In the genomic region with DNA sequence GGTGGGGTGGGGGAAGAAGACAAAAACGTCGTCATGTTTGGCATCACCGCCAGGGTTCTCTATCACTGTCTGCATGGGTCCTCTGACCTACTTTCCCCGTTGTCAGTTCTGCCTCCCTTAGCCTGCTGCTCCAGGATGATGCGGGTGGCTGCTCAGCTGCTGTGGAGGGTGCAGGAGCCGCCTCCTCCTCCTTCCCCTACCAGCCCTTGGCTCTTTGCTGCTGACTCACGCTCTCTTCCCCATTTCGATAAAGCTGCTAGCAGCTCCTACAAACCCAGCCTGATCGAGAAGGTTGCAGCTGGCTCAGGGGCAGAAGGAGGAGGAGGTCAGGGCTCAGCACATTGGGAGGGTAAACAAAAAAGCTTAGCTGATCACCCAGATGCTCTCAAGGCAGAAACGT, we compare ENCODE assay signal across 13 cellular contexts. TPM values are rescaled to one million over a fixed set of nuclear protein-coding genes. Genes with fewer than 3 reads are reported as not detected.
DNase-seq lines count a peak whose midpoint lies in the region; ATAC-seq and TF ChIP-seq lines count a peak whose summit lies in the region.
"Had no signal": no experiment of that assay in that cellular context is flagged by ENCODE, and none has a peak within 500 bp of the region (broad histone marks: within the 10 kb centered on the region; RNA-seq: fewer than 3 reads in every experiment).

No MANE protein-coding gene starts in this region.

- peak; percentile 20 for ATAC-seq in activated CD4-positive, alpha-beta T cell treated with anti-CD3 and anti-CD28 coated beads for 36 hours
- ATAC-seq in activated CD4-positive, CD25-positive, alpha-beta regulatory T cell treated with anti-CD3 and anti-CD28 coated beads, Interleukin-2, amount 50 U/mL, for 24 hours: no peak
- no peak for ATAC-seq in GM19035 (IDR thresholded peaks at IDR 0.05; ENCODE audit: unreplicated experiment)
- ATAC-seq: A549, natural killer cell had no signal

- H3K9ac ChIP-seq in skeletal muscle satellite cell (ENCODE audit: low read depth, low read length): peak overlapping the region; percentile 26

- peak overlapping the region; percentile 34 for H3K27ac Mint-ChIP-seq in activated CD4-positive, alpha-beta T cell treated with anti-CD3 and anti-CD28 coated beads for 36 hours
- no peak overlapping the region for H3K27ac Mint-ChIP-seq in activated CD4-positive, alpha-beta T cell treated with anti-CD3 and anti-CD28 coated beads, Interleukin-2, amount 10 ng/mL, durations not matched to agents 7 days and 5 days
- H3K27ac Mint-ChIP-seq: natural killer cell, T-cell had no signal

- H3K9me3 ChIP-seq in skeletal muscle satellite cell (replicated peaks; ENCODE audit: low read length): peaks cover 3% of the 10 kb centered on the region
- H3K9me3 ChIP-seq in effector memory CD4-positive, alpha-beta T cell (ENCODE audit: control insufficient read depth, low read length): no peaks in the 10 kb centered on the region
- H3K9me3 ChIP-seq: A549, esophagus muscularis mucosa had no signal

- no peak overlapping the region for H3K4me3 Mint-ChIP-seq in activated CD4-positive, alpha-beta T cell treated with anti-CD3 and anti-CD28 coated beads for 36 hours
- no peak overlapping the region for H3K4me3 Mint-ChIP-seq in activated CD4-positive, alpha-beta T cell treated with anti-CD3 and anti-CD28 coated beads, Interleukin-2, amount 10 ng/mL, durations not matched to agents 7 days and 5 days
- H3K4me3 Mint-ChIP-seq: natural killer cell, T-cell had no signal

- H3K27ac ChIP-seq in effector memory CD4-positive, alpha-beta T cell (ENCODE audit: insufficient read depth, low read length, poor library complexity, severe bottlenecking): no peak overlapping the region
- H3K27ac ChIP-seq: A549, esophagus muscularis mucosa had no signal

- no peaks in the 10 kb centered on the region for H3K27me3 ChIP-seq in skeletal muscle satellite cell (ENCODE audit: control insufficient read depth, insufficient read depth, low read length)
- H3K27me3 ChIP-seq in effector memory CD4-positive, alpha-beta T cell (replicated peaks; ENCODE audit: control insufficient read depth, insufficient read depth, low read length, poor library complexity, severe bottlenecking): no peaks in the 10 kb centered on the region

- no peaks in the 10 kb centered on the region for H3K36me3 ChIP-seq in skeletal muscle satellite cell (ENCODE audit: insufficient read depth, low read length)
- no peaks in the 10 kb centered on the region for H3K36me3 ChIP-seq in effector memory CD4-positive, alpha-beta T cell (ENCODE audit: control insufficient read depth, insufficient read depth, low read length)
- H3K36me3 ChIP-seq: esophagus muscularis mucosa had no signal

- peaks cover 17% of the 10 kb centered on the region for H3K27me3 Mint-ChIP-seq in activated CD4-positive, alpha-beta T cell treated with anti-CD3 and anti-CD28 coated beads for 36 hours
- peaks cover 4% of the 10 kb centered on the region for H3K27me3 Mint-ChIP-seq in activated CD4-positive, alpha-beta T cell treated with anti-CD3 and anti-CD28 coated beads, Interleukin-2, amount 10 ng/mL, durations not matched to agents 7 days and 5 days

- POLR2A ChIA-PET in activated CD4-positive, alpha-beta T cell treated with anti-CD3 and anti-CD28 coated beads for 36 hours (lab: Charles Lee): interaction anchor here (0.6 kb wide), 1 partner anchor 215 kb away, joined by 12 read pairs; no protein-coding TSS in a partner anchor
- POLR2A ChIA-PET in activated CD4-positive, alpha-beta T cell treated with anti-CD3 and anti-CD28 coated beads, Interleukin-2, amount 10 ng/mL, durations not matched to agents 7 days and 5 days (lab: Charles Lee): no interaction called here

- no peak overlapping the region for H3K4me3 ChIP-seq in skeletal muscle satellite cell (ENCODE audit: low read length)
- H3K4me3 ChIP-seq in effector memory CD4-positive, alpha-beta T cell (ENCODE audit: insufficient read depth, low read depth, low read length, poor library complexity, severe bottlenecking): no peak overlapping the region
- H3K4me3 ChIP-seq: A549, esophagus muscularis mucosa had no signal

- peak; percentile 41 for DNase-seq in activated CD4-positive, alpha-beta T cell treated with anti-CD3 and anti-CD28 coated beads for 36 hours
- no peak for DNase-seq in activated CD4-positive, alpha-beta T cell treated with anti-CD3 and anti-CD28 coated beads, Interleukin-2, amount 10 ng/mL, durations not matched to agents 7 days and 5 days
- peak; percentile 88 for DNase-seq in RPMI7951 (ENCODE audit: low read depth)
- DNase-seq in erythroblast (lab: John Stamatoyannopoulos, UW): peak; percentile 62 to 71
- DNase-seq in effector memory CD4-positive, alpha-beta T cell: no peak
- DNase-seq: activated effector memory CD4-positive, alpha-beta T cell treated with Interleukin-2 at 50 U/mL for 16 hours; natural killer cell; T-cell had no signal

- CTCF ChIA-PET in activated CD4-positive, alpha-beta T cell treated with anti-CD3 and anti-CD28 coated beads for 36 hours (lab: Charles Lee): interaction anchor here (0.6 to 1.3 kb wide), 4 partner anchors 10 to 50 kb away, joined by 3 to 6 read pairs (median 3); a partner anchor contains a TSS
- CTCF ChIA-PET in activated CD4-positive, alpha-beta T cell treated with anti-CD3 and anti-CD28 coated beads, Interleukin-2, amount 10 ng/mL, durations not matched to agents 7 days and 5 days (lab: Charles Lee): interaction anchor here (0.9 to 1.8 kb wide), 3 partner anchors 44 to 67 kb away, joined by 3 to 5 read pairs (median 3); no protein-coding TSS in a partner anchor

- no peaks in the 10 kb centered on the region for H3K36me3 Mint-ChIP-seq in activated CD4-positive, alpha-beta T cell treated with anti-CD3 and anti-CD28 coated beads for 36 hours (ENCODE audit: low read depth)
- peaks cover 3% of the 10 kb centered on the region for H3K36me3 Mint-ChIP-seq in activated CD4-positive, alpha-beta T cell treated with anti-CD3 and anti-CD28 coated beads, Interleukin-2, amount 10 ng/mL, durations not matched to agents 7 days and 5 days (ENCODE audit: low read depth)
- H3K36me3 Mint-ChIP-seq: natural killer cell, T-cell had no signal

- H3K4me1 ChIP-seq in skeletal muscle satellite cell (ENCODE audit: control insufficient read depth, insufficient read depth, low read length): peaks cover 45% of the 10 kb centered on the region
- H3K4me1 ChIP-seq in effector memory CD4-positive, alpha-beta T cell (ENCODE audit: control insufficient read depth, insufficient read depth, low read length, poor library complexity, severe bottlenecking): peaks cover 7% of the 10 kb centered on the region
- H3K4me1 ChIP-seq: esophagus muscularis mucosa had no signal

- peaks cover 29% of the 10 kb centered on the region for H3K4me1 Mint-ChIP-seq in activated CD4-positive, alpha-beta T cell treated with anti-CD3 and anti-CD28 coated beads for 36 hours
- H3K4me1 Mint-ChIP-seq in activated CD4-positive, alpha-beta T cell treated with anti-CD3 and anti-CD28 coated beads, Interleukin-2, amount 10 ng/mL, durations not matched to agents 7 days and 5 days: peaks cover 15% of the 10 kb centered on the region
- H3K4me1 Mint-ChIP-seq: natural killer cell had no signal

- H3K9me3 Mint-ChIP-seq in activated CD4-positive, alpha-beta T cell treated with anti-CD3 and anti-CD28 coated beads for 36 hours (ENCODE audit: low read depth): peaks cover 3% of the 10 kb centered on the region
- peaks cover 7% of the 10 kb centered on the region for H3K9me3 Mint-ChIP-seq in activated CD4-positive, alpha-beta T cell treated with anti-CD3 and anti-CD28 coated beads, Interleukin-2, amount 10 ng/mL, durations not matched to agents 7 days and 5 days
- H3K9me3 Mint-ChIP-seq: natural killer cell had no signal

- intact Hi-C loops in activated CD4-positive, alpha-beta T cell treated with anti-CD3 and anti-CD28 coated beads for 36 hours (cut with DNase I, micrococcal nuclease): no loop called here

- TF ChIP-seq POLR2A in erythroblast (IDR thresholded peaks at IDR 0.05; ENCODE audit: low read length): no peak

- peak overlapping the region; percentile 12 for H3K4me2 ChIP-seq in skeletal muscle satellite cell (ENCODE audit: low read length)
- H3K4me2 ChIP-seq: A549 had no signal

RNA-seq across cellular contexts. Expression of a gene that starts 49.5 kb away (rescaled TPM):
- 10 to 100 TPM; 89.9 to 92.0 TPM for total RNA-seq in activated CD4-positive, alpha-beta T cell treated with anti-CD3 and anti-CD28 coated beads for 36 hours
- 10 to 100 TPM; 81.3 to 85.5 TPM for total RNA-seq in activated CD4-positive, alpha-beta T cell treated with anti-CD3 and anti-CD28 coated beads, Interleukin-2, amount 10 ng/mL, durations not matched to agents 7 days and 5 days
- total RNA-seq in RPMI7951 (2014; rRNA removed; shearing (Covaris generic)): 223 TPM in 2 replicates
- 229 and 249 TPM in 2 replicates for total RNA-seq in skeletal muscle satellite cell (2012; rRNA removed)

Comparison
In these comparisons a context has a peak if more than half of its experiments do, and no peak if none do; other contexts are left out.
1. DNase-seq: peak in activated CD4-positive, alpha-beta T cell treated with anti-CD3 and anti-CD28 coated beads for 36 hours (single experiment), RPMI7951 (single experiment) and erythroblast (2 of 2); none in activated CD4-positive, alpha-beta T cell treated with anti-CD3 and anti-CD28 coated beads, Interleukin-2, amount 10 ng/mL, durations not matched to agents 7 days and 5 days (single experiment) and effector memory CD4-positive, alpha-beta T cell (0 of 3).